ENCODE assay signal across 2 cellular contexts in the genomic region with DNA sequence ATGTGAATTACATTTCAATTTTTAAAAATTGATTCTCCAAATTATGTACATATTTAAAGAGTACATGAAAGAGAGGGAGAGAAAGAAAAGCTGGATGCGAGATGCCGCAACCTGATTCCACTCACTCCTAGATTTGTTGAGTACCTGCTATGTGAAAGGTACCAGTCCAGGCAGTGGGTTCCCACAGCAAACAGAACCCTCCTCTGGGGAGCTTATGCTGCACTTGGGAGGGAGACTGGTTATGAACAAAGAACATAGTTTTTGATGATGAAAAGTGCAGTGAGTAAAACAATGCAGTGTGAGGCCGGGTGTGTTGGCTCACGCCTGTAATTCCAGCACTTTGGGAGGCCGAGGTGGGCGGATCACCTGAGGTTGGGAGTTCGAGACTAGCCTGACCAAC.
TF ChIP-seq lines count a peak whose summit lies in the region.

No MANE protein-coding gene starts in this region.

TF ChIP-seq in GM23338, 12 proteins besides CTCF, POLR2A, EP300 and RAD21:
- no peak for TF ChIP-seq ZNF331 (CRISPR knock-in tag; IDR thresholded peaks at IDR 0.05; ENCODE audit: low read depth)
- no peak for TF ChIP-seq POLR2AphosphoS5 (IDR thresholded peaks at IDR 0.05; ENCODE audit: low read depth)
- TF ChIP-seq, protein P1, sequence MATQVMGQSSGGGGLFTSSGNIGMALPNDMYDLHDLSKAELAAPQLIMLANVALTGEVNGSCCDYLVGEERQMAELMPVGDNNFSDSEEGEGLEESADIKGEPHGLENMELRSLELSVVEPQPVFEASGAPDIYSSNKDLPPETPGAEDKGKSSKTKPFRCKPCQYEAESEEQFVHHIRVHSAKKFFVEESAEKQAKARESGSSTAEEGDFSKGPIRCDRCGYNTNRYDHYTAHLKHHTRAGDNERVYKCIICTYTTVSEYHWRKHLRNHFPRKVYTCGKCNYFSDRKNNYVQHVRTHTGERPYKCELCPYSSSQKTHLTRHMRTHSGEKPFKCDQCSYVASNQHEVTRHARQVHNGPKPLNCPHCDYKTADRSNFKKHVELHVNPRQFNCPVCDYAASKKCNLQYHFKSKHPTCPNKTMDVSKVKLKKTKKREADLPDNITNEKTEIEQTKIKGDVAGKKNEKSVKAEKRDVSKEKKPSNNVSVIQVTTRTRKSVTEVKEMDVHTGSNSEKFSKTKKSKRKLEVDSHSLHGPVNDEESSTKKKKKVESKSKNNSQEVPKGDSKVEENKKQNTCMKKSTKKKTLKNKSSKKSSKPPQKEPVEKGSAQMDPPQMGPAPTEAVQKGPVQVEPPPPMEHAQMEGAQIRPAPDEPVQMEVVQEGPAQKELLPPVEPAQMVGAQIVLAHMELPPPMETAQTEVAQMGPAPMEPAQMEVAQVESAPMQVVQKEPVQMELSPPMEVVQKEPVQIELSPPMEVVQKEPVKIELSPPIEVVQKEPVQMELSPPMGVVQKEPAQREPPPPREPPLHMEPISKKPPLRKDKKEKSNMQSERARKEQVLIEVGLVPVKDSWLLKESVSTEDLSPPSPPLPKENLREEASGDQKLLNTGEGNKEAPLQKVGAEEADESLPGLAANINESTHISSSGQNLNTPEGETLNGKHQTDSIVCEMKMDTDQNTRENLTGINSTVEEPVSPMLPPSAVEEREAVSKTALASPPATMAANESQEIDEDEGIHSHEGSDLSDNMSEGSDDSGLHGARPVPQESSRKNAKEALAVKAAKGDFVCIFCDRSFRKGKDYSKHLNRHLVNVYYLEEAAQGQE (IDR thresholded peaks at IDR 0.05; ENCODE audit: unreplicated experiment) = no peak
- TF ChIP-seq JUNB (IDR thresholded peaks at IDR 0.05; ENCODE audit: unreplicated experiment) = no peak
- TF ChIP-seq NANOG (IDR thresholded peaks at IDR 0.05; ENCODE audit: borderline replicate concordance) = no peak
TF ChIP-seq in GM23338: peak in this region for 0.

TF ChIP-seq in GM12878, 131 proteins besides CTCF, POLR2A, EP300 and RAD21:
- no peak for TF ChIP-seq MYC (IDR thresholded peaks at IDR 0.05; ENCODE audit: insufficient read depth, insufficient read length, insufficient replicate concordance, low read length, severe bottlenecking)
- no peak for TF ChIP-seq SMAD5 (IDR thresholded peaks at IDR 0.05; ENCODE audit: low read depth)
- TF ChIP-seq ZNF622 (IDR thresholded peaks at IDR 0.05) = no peak
- TF ChIP-seq RBBP5 (conservative IDR thresholded peaks at IDR 0.05) = no peak
- no peak for TF ChIP-seq ZNF217 (IDR thresholded peaks at IDR 0.05)
- no peak for TF ChIP-seq ESRRA (IDR thresholded peaks at IDR 0.05; ENCODE audit: low read length)
